9 cellular contexts compared by ENCODE assay signal in genomic region chr6:90219168-90219985, GRCh38.
DNase-seq lines count a peak whose midpoint lies in the region; ATAC-seq and TF ChIP-seq lines count a peak whose summit lies in the region.
"Had no signal": no experiment of that assay in that cellular context is flagged by ENCODE, and none has a peak within 500 bp of the region (broad histone marks: within the 10 kb centered on the region; RNA-seq: fewer than 3 reads in every experiment).

No MANE protein-coding gene starts in this region.

- H3K27ac Mint-ChIP-seq in osteocyte (ENCODE audit: unreplicated experiment) (no peak overlapping the region), T-helper 17 cell (no peak overlapping the region)

- H3K9me3 Mint-ChIP-seq in osteocyte (ENCODE audit: unreplicated experiment), result peaks cover 4% of the 10 kb centered on the region

- ATAC-seq in GM18519 (IDR thresholded peaks at IDR 0.05; ENCODE audit: low FRiP score, unreplicated experiment) (no peak), T-helper 17 cell (no peak)

- H3K4me3 Mint-ChIP-seq in osteocyte (ENCODE audit: unreplicated experiment), result no peak overlapping the region
- no peak overlapping the region for H3K4me3 Mint-ChIP-seq in T-helper 17 cell

- H3K36me3 Mint-ChIP-seq in osteocyte (ENCODE audit: unreplicated experiment), result no peaks in the 10 kb centered on the region
- H3K36me3 Mint-ChIP-seq in T-helper 17 cell (ENCODE audit: low read depth), result no peaks in the 10 kb centered on the region

- H3K27me3 Mint-ChIP-seq in osteocyte (ENCODE audit: unreplicated experiment) (no peaks in the 10 kb centered on the region), T-helper 17 cell (no peaks in the 10 kb centered on the region)

- H3K27me3 ChIP-seq in BE2C (no peaks in the 10 kb centered on the region), SJSA1 (replicated peaks) (no peaks in the 10 kb centered on the region)

- no peak for TF ChIP-seq CTCF in BE2C (IDR thresholded peaks at IDR 0.05; ENCODE audit: low read depth, low read length)
- TF ChIP-seq CTCF in fibroblast of villous mesenchyme (IDR thresholded peaks at IDR 0.05; ENCODE audit: insufficient read depth, low read depth, low read length), result no peak
- no peak for TF ChIP-seq CTCF in osteocyte (IDR thresholded peaks at IDR 0.05)

- no peaks in the 10 kb centered on the region for H3K4me1 Mint-ChIP-seq in osteocyte (ENCODE audit: unreplicated experiment)
- H3K4me1 Mint-ChIP-seq in T-helper 17 cell, result peaks cover 11% of the 10 kb centered on the region

- H3K27ac ChIP-seq in SJSA1, result peak overlapping the region; percentile 98

- H3K4me3 ChIP-seq in BE2C (ENCODE audit: low read depth, low read length), result peak overlapping the region; percentile 58
- H3K4me3 ChIP-seq in SJSA1, result no peak overlapping the region; the same call in 1 of the 2 replicates
- peak overlapping the region; percentile 2 for H3K4me3 ChIP-seq in fibroblast of villous mesenchyme (ENCODE audit: low read depth, low read length)
- H3K4me3 ChIP-seq: HAP-1 had no signal

- H3K36me3 ChIP-seq in BE2C (no peaks in the 10 kb centered on the region), SJSA1 (no peaks in the 10 kb centered on the region)
- H3K36me3 ChIP-seq: HAP-1 had no signal

- DNase-seq in BE2C (peak; percentile 56), HS-5 (ENCODE audit: low read depth) (peak; percentile 22), SJSA1 (ENCODE audit: low read depth in 1 of 2, low spot score in 2 of 2) (peak; percentile 59 to 65), fibroblast of villous mesenchyme (ENCODE audit: low read depth) (peak; percentile 90), pons (ENCODE audit: low spot score) (peak; percentile 70), osteocyte (ENCODE audit: extremely low spot score, unreplicated experiment) (no peak), T-helper 17 cell (no peak)

- peaks cover 9% of the 10 kb centered on the region for H3K4me1 ChIP-seq in BE2C
- peaks cover 56% of the 10 kb centered on the region for H3K4me1 ChIP-seq in SJSA1 (replicated peaks)

- H3K9me3 ChIP-seq in BE2C (no peaks in the 10 kb centered on the region), SJSA1 (replicated peaks) (no peaks in the 10 kb centered on the region; the same call in 1 of the 2 replicates), T-helper 17 cell (ENCODE audit: control insufficient read depth, low read length, poor library complexity, severe bottlenecking) (peaks cover 3% of the 10 kb centered on the region)
- H3K9me3 ChIP-seq: HAP-1 had no signal

Comparison
In these comparisons a context has a peak if more than half of its experiments do, and no peak if none do; other contexts are left out.
1. DNase-seq: peak in BE2C (single experiment), HS-5 (single experiment), SJSA1 (2 of 2), fibroblast of villous mesenchyme (single experiment) and pons (single experiment); none in osteocyte (single experiment) and T-helper 17 cell (0 of 3).